Comparison of ENCODE assay signal across 8 cellular contexts in the genomic region with DNA sequence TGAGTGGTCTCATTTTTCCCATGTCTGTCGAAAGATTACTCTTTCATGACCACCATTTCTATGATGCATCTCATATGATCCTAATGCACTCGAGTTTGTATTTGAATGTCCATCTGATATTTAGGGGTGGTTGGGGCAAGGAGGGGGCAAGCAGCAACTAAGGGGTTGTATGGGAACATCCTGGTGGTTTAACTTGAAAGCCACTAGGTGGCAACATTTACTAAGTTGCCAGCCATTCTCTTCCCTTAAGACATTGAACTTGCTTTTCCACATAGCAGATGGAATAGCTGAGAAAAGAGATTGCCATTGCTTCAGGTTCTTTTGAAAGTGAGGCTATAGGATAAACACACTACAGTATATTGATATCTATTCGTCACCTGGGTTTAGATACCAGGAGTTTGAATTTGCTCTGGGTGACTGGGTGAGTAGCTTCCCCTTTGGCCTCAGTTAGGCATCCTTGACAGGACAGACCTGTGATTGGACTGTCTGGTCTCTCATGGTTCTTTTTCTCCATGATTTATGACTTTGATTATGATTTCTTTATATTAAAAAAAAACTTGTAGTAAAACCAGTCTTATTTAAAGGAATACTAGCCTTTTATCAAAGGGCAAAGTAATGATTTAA. TPM values are rescaled to one million over a fixed set of nuclear protein-coding genes. Genes with fewer than 3 reads are reported as not detected.
DNase-seq lines count a peak whose midpoint lies in the region; ATAC-seq and TF ChIP-seq lines count a peak whose summit lies in the region.

No MANE protein-coding gene starts in this region.

- H3K36me3 ChIP-seq in mucosa of descending colon (ENCODE audit: low read depth), result no peaks in the 10 kb centered on the region

- H3K9me3 Mint-ChIP-seq in endothelial cell (ENCODE audit: unreplicated experiment), result no peaks in the 10 kb centered on the region
- H3K9me3 Mint-ChIP-seq in activated CD4-positive, alpha-beta memory T cell treated with anti-CD3 and anti-CD28 coated beads, Interleukin-2, amount 10 ng/mL, durations not matched to agents 7 days and 5 days, result no peaks in the 10 kb centered on the region

- no peaks in the 10 kb centered on the region for H3K9me3 ChIP-seq in mucosa of descending colon

- H3K4me3 Mint-ChIP-seq in endothelial cell (ENCODE audit: unreplicated experiment), result no peak overlapping the region
- H3K4me3 Mint-ChIP-seq in activated CD4-positive, alpha-beta memory T cell treated with anti-CD3 and anti-CD28 coated beads, Interleukin-2, amount 10 ng/mL, durations not matched to agents 7 days and 5 days, result no peak overlapping the region

- H3K27ac Mint-ChIP-seq in endothelial cell (ENCODE audit: unreplicated experiment), result no peak overlapping the region
- no peak overlapping the region for H3K27ac Mint-ChIP-seq in activated CD4-positive, alpha-beta memory T cell treated with anti-CD3 and anti-CD28 coated beads, Interleukin-2, amount 10 ng/mL, durations not matched to agents 7 days and 5 days

- peak; percentile 70 for DNase-seq in D341Med (ENCODE audit: low spot score)
- DNase-seq in HT-29 (ENCODE audit: low spot score), result peak; percentile 71
- peak; percentile 61 for DNase-seq in OCI-M1 (lab: John Stamatoyannopoulos, UW)
- no peak for DNase-seq in endothelial cell (ENCODE audit: low spot score)
- no peak for DNase-seq in mucosa of descending colon
- no peak for DNase-seq in GM19238 (ENCODE audit: insufficient read length, low spot score)
- no peak for DNase-seq in activated CD4-positive, alpha-beta memory T cell treated with anti-CD3 and anti-CD28 coated beads, Interleukin-2, amount 10 ng/mL, durations not matched to agents 7 days and 5 days
- no peak for DNase-seq in middle frontal gyrus (ENCODE audit: extremely low spot score, low spot score)

- POLR2A ChIA-PET in activated CD4-positive, alpha-beta memory T cell treated with anti-CD3 and anti-CD28 coated beads, Interleukin-2, amount 10 ng/mL, durations not matched to agents 7 days and 5 days (lab: Charles Lee), result no interaction called here

- intact Hi-C loops in mucosa of descending colon (cut with DNase I, micrococcal nuclease), result no loop called here

- peak; percentile 61 for ATAC-seq in mucosa of descending colon

- CTCF ChIA-PET in activated CD4-positive, alpha-beta memory T cell treated with anti-CD3 and anti-CD28 coated beads, Interleukin-2, amount 10 ng/mL, durations not matched to agents 7 days and 5 days (lab: Charles Lee), result interaction anchor here (0.6 to 5.8 kb wide), 19 partner anchors 10 to 620 kb away, joined by 3 to 37 read pairs (median 3); no protein-coding TSS in a partner anchor

- no peaks in the 10 kb centered on the region for H3K4me1 ChIP-seq in mucosa of descending colon (ENCODE audit: low read depth)

- H3K27me3 Mint-ChIP-seq in endothelial cell (ENCODE audit: unreplicated experiment), result no peaks in the 10 kb centered on the region
- H3K27me3 Mint-ChIP-seq in activated CD4-positive, alpha-beta memory T cell treated with anti-CD3 and anti-CD28 coated beads, Interleukin-2, amount 10 ng/mL, durations not matched to agents 7 days and 5 days, result no peaks in the 10 kb centered on the region

- H3K36me3 Mint-ChIP-seq in endothelial cell (ENCODE audit: low read depth, unreplicated experiment), result peaks cover 7% of the 10 kb centered on the region
- H3K36me3 Mint-ChIP-seq in activated CD4-positive, alpha-beta memory T cell treated with anti-CD3 and anti-CD28 coated beads, Interleukin-2, amount 10 ng/mL, durations not matched to agents 7 days and 5 days (ENCODE audit: low read depth), result peaks cover 20% of the 10 kb centered on the region

- no peak overlapping the region for H3K4me3 ChIP-seq in mucosa of descending colon

- H3K4me1 Mint-ChIP-seq in endothelial cell (ENCODE audit: unreplicated experiment), result peaks cover 9% of the 10 kb centered on the region
- H3K4me1 Mint-ChIP-seq in activated CD4-positive, alpha-beta memory T cell treated with anti-CD3 and anti-CD28 coated beads, Interleukin-2, amount 10 ng/mL, durations not matched to agents 7 days and 5 days, result peaks cover 37% of the 10 kb centered on the region

- TF ChIP-seq CTCF in endothelial cell (IDR thresholded peaks at IDR 0.05; ENCODE audit: unreplicated experiment), result peak; percentile 18
- TF ChIP-seq CTCF in mucosa of descending colon (IDR thresholded peaks at IDR 0.05), result peak; percentile 36

RNA-seq across cellular contexts. Expression of a gene that starts 32.4 kb away (rescaled TPM):
- 47.0 and 51.5 TPM in 2 replicates for total RNA-seq in HT-29 (2014; rRNA removed; shearing (Covaris generic))
- 44.3 TPM for total RNA-seq in endothelial cell (ENCODE audit: unreplicated experiment)
- 10 to 100 TPM; 32.3 to 45.2 (median 43.1) TPM for total RNA-seq in mucosa of descending colon
- 10 to 100 TPM; 58.2 to 60.1 TPM for total RNA-seq in activated CD4-positive, alpha-beta memory T cell treated with anti-CD3 and anti-CD28 coated beads, Interleukin-2, amount 10 ng/mL, durations not matched to agents 7 days and 5 days

RNA-seq across cellular contexts. Expression of a gene that starts 54.9 kb away (rescaled TPM):
- total RNA-seq in HT-29 (2014; rRNA removed; shearing (Covaris generic)), result 88.2 and 108 TPM in 2 replicates
- total RNA-seq in endothelial cell (ENCODE audit: unreplicated experiment) (78.0 TPM), mucosa of descending colon (10 to 100 TPM; 22.1 to 56.5 (median 42.8) TPM)
- total RNA-seq in activated CD4-positive, alpha-beta memory T cell treated with anti-CD3 and anti-CD28 coated beads, Interleukin-2, amount 10 ng/mL, durations not matched to agents 7 days and 5 days, result 10 to 100 TPM; 38.2 to 40.5 TPM

Comparison
In these comparisons a context has a peak if more than half of its experiments do, and no peak if none do; other contexts are left out.
1. DNase-seq: peak in D341Med (single experiment), HT-29 (single experiment) and OCI-M1 (single experiment); none in endothelial cell (single experiment), mucosa of descending colon (0 of 3), GM19238 (single experiment), activated CD4-positive, alpha-beta memory T cell treated with anti-CD3 and anti-CD28 coated beads, Interleukin-2, amount 10 ng/mL, durations not matched to agents 7 days and 5 days (single experiment) and middle frontal gyrus (single experiment).